ENCODE assay signal across 13 cellular contexts in the genomic region with DNA sequence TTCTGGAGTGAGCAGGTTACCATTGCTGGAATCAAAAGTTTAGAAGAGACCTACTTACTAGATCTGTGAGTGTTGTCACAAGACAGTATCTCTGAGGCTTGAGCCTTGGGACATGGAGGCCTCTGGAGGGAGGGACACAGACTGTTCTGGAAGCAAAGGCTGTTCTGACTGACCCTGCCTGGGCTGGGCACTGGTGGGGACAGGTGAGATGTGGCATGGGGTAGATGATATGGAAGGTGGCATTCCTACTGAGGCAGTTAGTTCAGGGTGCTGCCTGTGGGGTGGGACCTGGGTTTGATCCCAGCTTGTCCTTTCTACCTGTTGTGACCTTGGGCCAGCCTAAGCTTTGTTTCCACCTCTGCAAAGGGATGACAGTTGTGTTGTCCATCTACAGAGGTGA.
DNase-seq lines count a peak whose midpoint lies in the region; ATAC-seq and TF ChIP-seq lines count a peak whose summit lies in the region.
"Had no signal": no experiment of that assay in that cellular context is flagged by ENCODE, and none has a peak within 500 bp of the region (broad histone marks: within the 10 kb centered on the region; RNA-seq: fewer than 3 reads in every experiment).

No MANE protein-coding gene starts in this region.

- H3K9me3 ChIP-seq in Panc1 (ENCODE audit: control insufficient read depth, insufficient read depth, low read depth, low read length) = no peaks in the 10 kb centered on the region
- no peaks in the 10 kb centered on the region for H3K9me3 ChIP-seq in thyroid gland

- H3K9me3 Mint-ChIP-seq in naive thymus-derived CD8-positive, alpha-beta T cell = no peaks in the 10 kb centered on the region

- H3K4me1 Mint-ChIP-seq in naive thymus-derived CD8-positive, alpha-beta T cell = peaks cover 10 to 24% (median 20%) of the 10 kb centered on the region in 4 donors

- no peaks in the 10 kb centered on the region for H3K36me3 Mint-ChIP-seq in naive thymus-derived CD8-positive, alpha-beta T cell

- no peak for TF ChIP-seq CTCF in Panc1 (IDR thresholded peaks at IDR 0.05)
- no peak for TF ChIP-seq CTCF in thyroid gland (IDR thresholded peaks at IDR 0.05)

- DNase-seq in Panc1 (ENCODE audit: low read depth, low spot score) (no peak), thyroid gland (peak in 1 of 2 donors; percentile 33), NCI-H2107 (lab: John Stamatoyannopoulos, UW) (no peak), amygdala (lab: John Stamatoyannopoulos, UW) (no peak), SIG-M5 (lab: John Stamatoyannopoulos, UW) (no peak)
- DNase-seq in naive thymus-derived CD8-positive, alpha-beta T cell = no peak
- DNase-seq: activated CD4-positive, alpha-beta T cell treated with anti-CD3 and anti-CD28 coated beads for 48 hours; activated effector memory CD4-positive, alpha-beta T cell treated with anti-CD3 and anti-CD28 coated beads, Interleukin-2, amount 50 U/mL, for 16 hours; effector CD4-positive, alpha-beta T cell; hippocampal formation; NCI-H446; SHP77 had no signal

- TF ChIP-seq POLR2A in thyroid gland (IDR thresholded peaks at IDR 0.05) = peak in 1 of 2 donors; percentile 11

- ATAC-seq in Panc1 = no peak
- no peak for ATAC-seq in naive thymus-derived CD8-positive, alpha-beta T cell

- H3K27ac ChIP-seq in Panc1 (ENCODE audit: low read length) (peak overlapping the region; percentile 90), cingulate gyrus (ENCODE audit: low read depth, low read length) (peak overlapping the region; percentile 10), thyroid gland (peak overlapping the region; percentile 100)

- intact Hi-C loops in Panc1 (cut with micrococcal nuclease; ENCODE audit: unreplicated experiment) (loop anchor here (10.0 kb wide), 1 partner anchor 66 kb away; no protein-coding TSS in a partner anchor), thyroid gland (cut with DNase I) (loop anchor here (5.0 kb wide), 1 partner anchor 68 kb away; no protein-coding TSS in a partner anchor)

- POLR2A ChIA-PET in Panc1 (lab: Charles Lee) = no interaction called here
- POLR2A ChIA-PET in naive thymus-derived CD8-positive, alpha-beta T cell (lab: Charles Lee) = interaction anchor here (1.0 to 1.2 kb wide), 2 partner anchors 18 to 19 kb away, joined by 3 to 5 read pairs; no protein-coding TSS in a partner anchor

- CTCF ChIA-PET in Panc1 (lab: Charles Lee) = interaction anchor here (0.6 to 0.7 kb wide), 2 partner anchors 20 to 719 kb away, joined by 3 read pairs; no protein-coding TSS in a partner anchor

- BruUV-seq in Panc1 (replicated peaks; lab: Mats Ljungman, UMichigan) = no TSS peak

- H3K36me3 ChIP-seq in Panc1 (ENCODE audit: control insufficient read depth, insufficient read depth, low read length) (no peaks in the 10 kb centered on the region), thyroid gland (no peaks in the 10 kb centered on the region)

- peak overlapping the region in 2 of 10 donors; percentile 9 to 31 for H3K27ac Mint-ChIP-seq in naive thymus-derived CD8-positive, alpha-beta T cell

- peak overlapping the region in 6 of 10 donors; percentile 4 to 60 (median 42) for H3K4me3 Mint-ChIP-seq in naive thymus-derived CD8-positive, alpha-beta T cell

- H3K27me3 ChIP-seq in Panc1 (ENCODE audit: control insufficient read depth, insufficient read depth, low read length) (no peaks in the 10 kb centered on the region), thyroid gland (no peaks in the 10 kb centered on the region)

- in situ Hi-C loops in Panc1 (cut with HindIII; ENCODE audit: low pct_unique_long_range_greater_than_20kb, low sequenced_read_pairs) = no loop called here

- H3K4me3 ChIP-seq in Panc1 (ENCODE audit: low read depth in 2 of 2, low read length in 2 of 2) (no peak overlapping the region), thyroid gland (replicated peaks in 1 of 3) (no peak overlapping the region)

- H3K27me3 Mint-ChIP-seq in naive thymus-derived CD8-positive, alpha-beta T cell = peaks cover 0 to 22% (median 3%) of the 10 kb centered on the region in 5 donors

- H3K4me1 ChIP-seq in Panc1 (ENCODE audit: control insufficient read depth, insufficient read depth, low read length) (peaks cover 69% of the 10 kb centered on the region), thyroid gland (peaks cover 63 to 74% of the 10 kb centered on the region in 2 donors)

Comparison
In these comparisons a context has a peak if more than half of its experiments do, and no peak if none do; other contexts are left out.
1. H3K27ac ChIP-seq: peak in every context shown above with its lines; median percentile 100 in thyroid gland; 90 in Panc1; 10 in cingulate gyrus.